ENCODE assay signal across 15 cellular contexts in the genomic region with DNA sequence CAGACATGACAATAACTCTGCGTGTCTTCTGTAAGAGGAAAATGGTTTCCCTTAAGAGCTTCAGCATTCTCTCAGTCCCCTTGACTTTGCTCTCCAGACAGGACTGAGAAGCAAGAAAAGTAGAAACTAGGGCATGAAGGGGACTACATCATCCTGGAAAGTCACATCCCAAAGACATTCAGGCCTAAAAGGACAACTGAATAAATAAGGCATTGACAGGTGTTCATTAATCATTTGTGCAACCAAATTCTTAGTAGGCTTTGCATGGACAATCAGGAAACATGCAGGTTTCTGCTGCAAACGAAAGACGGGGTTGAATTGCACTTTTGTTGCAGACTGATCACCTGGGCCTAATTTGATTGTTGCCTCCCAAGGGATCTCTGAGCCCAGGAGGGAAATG. TPM values are rescaled to one million over a fixed set of nuclear protein-coding genes. Genes with fewer than 3 reads are reported as not detected.
DNase-seq lines count a peak whose midpoint lies in the region; ATAC-seq and TF ChIP-seq lines count a peak whose summit lies in the region.
"Had no signal": no experiment of that assay in that cellular context is flagged by ENCODE, and none has a peak within 500 bp of the region (broad histone marks: within the 10 kb centered on the region; RNA-seq: fewer than 3 reads in every experiment).

No MANE protein-coding gene starts in this region.

- H2AFZ ChIP-seq in SU-DHL-6 (ENCODE audit: low read depth, low read length, severe bottlenecking), result no peak overlapping the region

- peaks cover 36% of the 10 kb centered on the region for H3K4me1 ChIP-seq in CD4-positive, CD25-positive, alpha-beta regulatory T cell (ENCODE audit: control insufficient read depth, insufficient read depth, low read length, poor library complexity, severe bottlenecking)
- no peaks in the 10 kb centered on the region for H3K4me1 ChIP-seq in CD8-positive, alpha-beta T cell (ENCODE audit: insufficient read depth, low read length)
- H3K4me1 ChIP-seq: testis had no signal

- no peak for DNase-seq in CD4-positive, CD25-positive, alpha-beta regulatory T cell
- DNase-seq in CD8-positive, alpha-beta T cell, result no peak
- DNase-seq in glutamatergic neuron (no peak), pons (ENCODE audit: low spot score) (no peak), activated gamma-delta T cell (lab: John Stamatoyannopoulos, UW) (no peak), AG08396 (ENCODE audit: low spot score) (no peak), iPS-NIHi7 (ENCODE audit: extremely low spot score) (no peak)
- DNase-seq: amniotic stem cell, NCI-H1092, testis had no signal

- H3K4me2 ChIP-seq in SU-DHL-6 (ENCODE audit: low read depth, low read length, poor library complexity, severe bottlenecking), result peak overlapping the region; percentile 56

- POLR2A ChIA-PET in CD8-positive, alpha-beta T cell (lab: Charles Lee), result no interaction called here

- peaks cover 7 to 45% (median 36%) of the 10 kb centered on the region in 4 donors for H3K4me1 Mint-ChIP-seq in CD4-positive, CD25-positive, alpha-beta regulatory T cell
- peaks cover 20% of the 10 kb centered on the region for H3K4me1 Mint-ChIP-seq in CD8-positive, alpha-beta T cell (ENCODE audit: low read depth)
- peaks cover 11% of the 10 kb centered on the region for H3K4me1 Mint-ChIP-seq in glutamatergic neuron (ENCODE audit: low read depth, unreplicated experiment)

- no peak overlapping the region for H3K9ac ChIP-seq in SU-DHL-6 (ENCODE audit: low read length)

- H3K9me2 ChIP-seq in SU-DHL-6 (replicated peaks; ENCODE audit: insufficient read depth, low read length), result no peaks in the 10 kb centered on the region

- H3K9me3 ChIP-seq in CD4-positive, CD25-positive, alpha-beta regulatory T cell (ENCODE audit: control insufficient read depth in 2 of 2, low read length in 2 of 2), result no peaks in the 10 kb centered on the region
- no peaks in the 10 kb centered on the region for H3K9me3 ChIP-seq in CD8-positive, alpha-beta T cell (ENCODE audit: low read length)
- no peaks in the 10 kb centered on the region for H3K9me3 ChIP-seq in SU-DHL-6 (ENCODE audit: insufficient read depth, low read length)
- H3K9me3 ChIP-seq: testis had no signal

- H4K20me1 ChIP-seq in SU-DHL-6 (ENCODE audit: low read depth, low read length), result no peaks in the 10 kb centered on the region

- H3K36me3 Mint-ChIP-seq in CD4-positive, CD25-positive, alpha-beta regulatory T cell, result no peaks in the 10 kb centered on the region
- H3K36me3 Mint-ChIP-seq in CD8-positive, alpha-beta T cell, result no peaks in the 10 kb centered on the region
- peaks cover 10% of the 10 kb centered on the region for H3K36me3 Mint-ChIP-seq in glutamatergic neuron (ENCODE audit: unreplicated experiment)

- H3K4me3 Mint-ChIP-seq in CD4-positive, CD25-positive, alpha-beta regulatory T cell, result peak overlapping the region; percentile 93 to 97 (median 96)
- peak overlapping the region; percentile 77 for H3K4me3 Mint-ChIP-seq in CD8-positive, alpha-beta T cell
- H3K4me3 Mint-ChIP-seq in glutamatergic neuron (ENCODE audit: unreplicated experiment), result peak overlapping the region; percentile 69

- peak overlapping the region in 2 of 3 donors; percentile 84 to 89 for H3K27ac Mint-ChIP-seq in CD4-positive, CD25-positive, alpha-beta regulatory T cell
- no peak overlapping the region for H3K27ac Mint-ChIP-seq in CD8-positive, alpha-beta T cell
- no peak overlapping the region for H3K27ac Mint-ChIP-seq in glutamatergic neuron (ENCODE audit: unreplicated experiment)

- H3K9me3 Mint-ChIP-seq in CD4-positive, CD25-positive, alpha-beta regulatory T cell, result no peaks in the 10 kb centered on the region
- no peaks in the 10 kb centered on the region for H3K9me3 Mint-ChIP-seq in CD8-positive, alpha-beta T cell
- H3K9me3 Mint-ChIP-seq in glutamatergic neuron (ENCODE audit: unreplicated experiment), result peaks cover 11% of the 10 kb centered on the region

- H3K27me3 ChIP-seq in CD4-positive, CD25-positive, alpha-beta regulatory T cell (ENCODE audit: control insufficient read depth, insufficient read depth, low read length), result no peaks in the 10 kb centered on the region
- no peaks in the 10 kb centered on the region for H3K27me3 ChIP-seq in CD8-positive, alpha-beta T cell (ENCODE audit: insufficient read depth, low read length)
- H3K27me3 ChIP-seq in SU-DHL-6 (ENCODE audit: low read length), result no peaks in the 10 kb centered on the region
- H3K27me3 ChIP-seq: testis had no signal

- H3K36me3 ChIP-seq in CD4-positive, CD25-positive, alpha-beta regulatory T cell (ENCODE audit: control insufficient read depth, insufficient read depth, low read length), result no peaks in the 10 kb centered on the region
- H3K36me3 ChIP-seq in CD8-positive, alpha-beta T cell (ENCODE audit: insufficient read depth, low read length), result no peaks in the 10 kb centered on the region
- no peaks in the 10 kb centered on the region for H3K36me3 ChIP-seq in SU-DHL-6 (ENCODE audit: low read length)

- peak overlapping the region; percentile 71 for H3K27ac ChIP-seq in CD4-positive, CD25-positive, alpha-beta regulatory T cell (ENCODE audit: insufficient read depth, low read length, poor library complexity, severe bottlenecking)
- H3K27ac ChIP-seq in CD8-positive, alpha-beta T cell (ENCODE audit: low read depth, low read length), result no peak overlapping the region
- no peak overlapping the region for H3K27ac ChIP-seq in SU-DHL-6 (ENCODE audit: low read depth, low read length)
- H3K27ac ChIP-seq: coronary artery, testis had no signal

- no peaks in the 10 kb centered on the region for H3F3A ChIP-seq in SU-DHL-6 (ENCODE audit: insufficient read depth)

- H3K27me3 Mint-ChIP-seq in CD4-positive, CD25-positive, alpha-beta regulatory T cell, result peaks cover 28% of the 10 kb centered on the region
- H3K27me3 Mint-ChIP-seq in CD8-positive, alpha-beta T cell (ENCODE audit: low read depth), result peaks cover 52% of the 10 kb centered on the region
- peaks cover 20% of the 10 kb centered on the region for H3K27me3 Mint-ChIP-seq in glutamatergic neuron (ENCODE audit: unreplicated experiment)

- CTCF ChIA-PET in CD8-positive, alpha-beta T cell (lab: Charles Lee), result no interaction called here

- intact Hi-C loops in CD8-positive, alpha-beta T cell (cut with DNase I, micrococcal nuclease), result no loop called here

- peak overlapping the region; percentile 65 for H3K4me3 ChIP-seq in CD4-positive, CD25-positive, alpha-beta regulatory T cell (ENCODE audit: low read depth, low read length)
- no peak overlapping the region for H3K4me3 ChIP-seq in CD8-positive, alpha-beta T cell (ENCODE audit: low read depth, low read length)
- H3K4me3 ChIP-seq in SU-DHL-6 (ENCODE audit: insufficient read depth, low read length, poor library complexity, severe bottlenecking), result no peak overlapping the region

- no peaks in the 10 kb centered on the region for H3K79me2 ChIP-seq in SU-DHL-6 (ENCODE audit: insufficient read depth, low read length)

- TF ChIP-seq CTCF in CD8-positive, alpha-beta T cell (IDR thresholded peaks at IDR 0.05), result no peak
- TF ChIP-seq CTCF in SU-DHL-6 (IDR thresholded peaks at IDR 0.05; ENCODE audit: insufficient read depth, low read length, poor library complexity, severe bottlenecking) (no peak), glutamatergic neuron (IDR thresholded peaks at IDR 0.05; ENCODE audit: partially characterized antibody, unreplicated experiment) (no peak)

- no peak for ATAC-seq in CD4-positive, CD25-positive, alpha-beta regulatory T cell (ENCODE audit: low read depth in 2 of 2)
- no peak for ATAC-seq in CD8-positive, alpha-beta T cell

RNA-seq across cellular contexts. Expression of a gene that starts 1.2 kb away (rescaled TPM):
- 8.3 TPM for total RNA-seq in CD4-positive, CD25-positive, alpha-beta regulatory T cell
- 1 to 10 TPM; 2.7 to 7.2 (median 3.9) TPM for polyA plus RNA-seq in CD4-positive, CD25-positive, alpha-beta regulatory T cell
- total RNA-seq in CD8-positive, alpha-beta T cell, result under 1 TPM; 0.69 to 0.73 TPM
- total RNA-seq in glutamatergic neuron (ENCODE audit: unreplicated experiment), result 2.1 TPM
- total RNA-seq: lung microvascular endothelial cell, NCI-H460, osteoblast had no signal

Comparison
In these comparisons a context has a peak if more than half of its experiments do, and no peak if none do; other contexts are left out.
1. H3K27ac Mint-ChIP-seq: peak in CD4-positive, CD25-positive, alpha-beta regulatory T cell (2 of 3); none in CD8-positive, alpha-beta T cell (single experiment) and glutamatergic neuron (single experiment).
2. Peak in every context shown above with its lines, with median percentiles within 50 percentile points of each other: H3K4me3 Mint-ChIP-seq.